Comparison of ENCODE assay signal across 20 cellular contexts in the genomic region with DNA sequence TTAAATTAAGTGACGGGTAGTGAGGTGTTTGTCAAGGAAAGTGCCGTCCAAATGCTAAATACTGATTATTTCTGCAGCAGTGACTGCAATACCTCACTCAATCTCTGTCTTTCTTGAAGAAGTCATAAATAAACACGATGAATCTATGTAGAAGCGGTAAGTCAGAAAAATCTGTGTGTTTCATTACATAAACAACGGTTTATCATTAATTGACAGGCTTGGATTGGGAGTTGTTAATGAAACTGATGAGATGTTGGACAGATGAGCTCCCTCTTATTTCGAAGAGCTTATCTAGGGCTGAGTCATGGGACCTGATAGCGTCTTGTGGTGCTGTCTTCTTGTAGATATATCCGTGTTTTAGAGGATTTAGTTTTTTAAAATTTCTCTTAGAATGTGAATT.
"Had no signal": no experiment of that assay in that cellular context is flagged by ENCODE, and none has a peak within 500 bp of the region (broad histone marks: within the 10 kb centered on the region; RNA-seq: fewer than 3 reads in every experiment).

No MANE protein-coding gene starts in this region.

- H3K9me3 ChIP-seq: ascending aorta, left lung, sigmoid colon, upper lobe of right lung had no signal

- DNase-seq: activated T-cell treated with anti-CD3 and anti-CD28 coated beads, Interleukin-2, amount 50 U/mL, for 24 hours; brain microvascular endothelial cell; cerebellar nuclear complex; immature natural killer cell; left lung; mammary epithelial cell; natural killer cell; sigmoid colon; stimulated activated CD4-positive, alpha-beta T cell treated with anti-CD3 and anti-CD28 coated beads, Interleukin-2, amount 100 ng/mL, for 48 hours; stimulated activated naive CD4-positive, alpha-beta T cell; T-cell; upper lobe of right lung had no signal

- ATAC-seq: activated naive CD4-positive, alpha-beta T cell treated with anti-CD3 and anti-CD28 coated beads, Interleukin-2, amount 50 U/mL, for 72 hours; activated T-helper 17 cell treated with anti-CD3 and anti-CD28 coated beads, Interleukin-2, amount 50 U/mL, for 72 hours; left lung; natural killer cell; T-cell; upper lobe of right lung; WTC11 had no signal

- H3K27me3 ChIP-seq: ascending aorta, brain microvascular endothelial cell, hepatocyte, left lung, sigmoid colon, upper lobe of right lung had no signal

- H3K4me1 ChIP-seq: ascending aorta, left lung, parathyroid adenoma, upper lobe of right lung had no signal

- H3K9ac ChIP-seq: parathyroid adenoma had no signal

- H3K36me3 ChIP-seq: brain microvascular endothelial cell had no signal

- H3K27ac ChIP-seq: ascending aorta, brain microvascular endothelial cell, coronary artery, epithelial cell of prostate, hepatocyte, left lung, parathyroid adenoma, sigmoid colon, upper lobe of right lung had no signal

- H3K4me3 ChIP-seq: ascending aorta, coronary artery, hepatocyte, left lung, sigmoid colon, upper lobe of right lung had no signal
